In genomic region chr10:12685261-12685861, GRCh38 we compare ENCODE assay signal across 18 cellular contexts.
"Had no signal": no experiment of that assay in that cellular context is flagged by ENCODE, and none has a peak within 500 bp of the region (broad histone marks: within the 10 kb centered on the region; RNA-seq: fewer than 3 reads in every experiment).

No MANE protein-coding gene starts in this region.

- H3K4me1 ChIP-seq: gastrocnemius medialis, heart left ventricle had no signal

- H3K4me1 Mint-ChIP-seq: endodermal cell had no signal

- DNase-seq: activated CD4-positive, alpha-beta memory T cell treated with anti-CD3 and anti-CD28 coated beads for 36 hours; activated CD8-positive, alpha-beta memory T cell treated with anti-CD3 and anti-CD28 coated beads, Interleukin-2, amount 50 U/mL, for 4 hours; activated naive CD4-positive, alpha-beta T cell treated with Interleukin-2 at 50 U/mL for 16 hours; endodermal cell; gastrocnemius medialis; heart left ventricle; islet precursor cell; midbrain; naive B cell; stimulated activated CD4-positive, alpha-beta T cell treated with anti-CD3 and anti-CD28 coated beads, Interleukin-15, amount 100 ng/mL, for 24 hours; stimulated activated CD4-positive, alpha-beta T cell treated with anti-CD3 and anti-CD28 coated beads, Interleukin-4, amount 100 ng/mL, for 1 hour; stimulated activated naive CD4-positive, alpha-beta T cell treated with Interleukin-2 at 50 U/mL for 16 hours; T-helper 1 cell; trophoblast cell had no signal

- H3K27ac ChIP-seq: gastrocnemius medialis, heart left ventricle, neutrophil, SK-N-MC, VCaP had no signal

- H3K27me3 ChIP-seq: gastrocnemius medialis, heart left ventricle, neutrophil had no signal

- H3K9me3 Mint-ChIP-seq: activated CD4-positive, alpha-beta memory T cell treated with anti-CD3 and anti-CD28 coated beads for 36 hours; dendritic cell treated with granulocyte-macrophage colony-stimulating factor and Interleukin-4, amounts not matched to agents 40 ng/mL and 50 ng/mL, for 4 days; endodermal cell; naive B cell had no signal

- H3K27me3 Mint-ChIP-seq: activated CD4-positive, alpha-beta memory T cell treated with anti-CD3 and anti-CD28 coated beads for 36 hours; dendritic cell treated with granulocyte-macrophage colony-stimulating factor and Interleukin-4, amounts not matched to agents 40 ng/mL and 50 ng/mL, for 4 days; naive B cell had no signal

- H3K9me3 ChIP-seq: gastrocnemius medialis, heart left ventricle, neutrophil had no signal

- H3K4me3 ChIP-seq: gastrocnemius medialis, heart left ventricle, SK-N-MC had no signal

- H3K4me3 Mint-ChIP-seq: activated CD4-positive, alpha-beta memory T cell treated with anti-CD3 and anti-CD28 coated beads for 36 hours; dendritic cell treated with granulocyte-macrophage colony-stimulating factor and Interleukin-4, amounts not matched to agents 40 ng/mL and 50 ng/mL, for 4 days; endodermal cell; naive B cell had no signal

- H3K27ac Mint-ChIP-seq: activated CD4-positive, alpha-beta memory T cell treated with anti-CD3 and anti-CD28 coated beads for 36 hours; dendritic cell treated with granulocyte-macrophage colony-stimulating factor and Interleukin-4, amounts not matched to agents 40 ng/mL and 50 ng/mL, for 4 days; endodermal cell had no signal

- H3K36me3 ChIP-seq: gastrocnemius medialis, heart left ventricle, neutrophil had no signal

- ATAC-seq: gastrocnemius medialis, heart left ventricle had no signal
